ENCODE assay signal across 9 cellular contexts in the genomic region with DNA sequence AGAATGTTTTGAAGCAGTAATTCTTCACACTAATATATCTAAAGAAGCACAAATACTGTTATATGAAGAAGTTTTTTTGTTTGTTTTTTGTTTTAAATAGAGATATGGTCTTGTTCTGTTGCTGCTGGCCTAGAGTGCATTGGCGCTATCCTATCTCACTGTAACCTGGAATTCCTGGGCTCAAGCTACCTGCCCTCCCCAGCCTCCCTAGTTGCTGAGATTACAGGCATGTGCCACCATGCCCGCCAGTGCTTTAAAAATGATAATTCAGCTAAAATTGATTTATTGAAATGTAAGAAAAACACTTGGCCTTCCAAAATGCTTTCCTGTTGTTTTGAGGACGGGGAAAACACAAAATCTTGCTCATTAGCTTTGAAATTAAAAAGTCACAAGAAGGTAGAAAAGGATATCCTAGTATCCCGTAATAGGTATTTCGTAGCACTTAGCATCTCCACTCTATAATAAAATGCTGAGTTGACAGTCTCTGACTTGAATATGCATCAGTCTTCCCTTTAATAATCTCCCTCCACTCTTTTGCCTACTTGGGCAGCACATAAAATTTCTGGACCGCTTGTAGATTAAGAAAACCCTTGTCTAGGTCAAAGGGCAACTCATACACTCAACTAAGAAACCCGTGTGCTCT. TPM values are rescaled to one million over a fixed set of nuclear protein-coding genes. Genes with fewer than 3 reads are reported as not detected.
DNase-seq lines count a peak whose midpoint lies in the region; ATAC-seq and TF ChIP-seq lines count a peak whose summit lies in the region.
"Had no signal": no experiment of that assay in that cellular context is flagged by ENCODE, and none has a peak within 500 bp of the region (broad histone marks: within the 10 kb centered on the region; RNA-seq: fewer than 3 reads in every experiment).

No MANE protein-coding gene starts in this region.

- H3K9me3 Mint-ChIP-seq in activated naive CD4-positive, alpha-beta T cell treated with anti-CD3 and anti-CD28 coated beads, Interleukin-2, amount 50 U/mL, for 24 hours, result no peaks in the 10 kb centered on the region

- H3K4me1 ChIP-seq in lung (ENCODE audit: control insufficient read depth in 2 of 2, insufficient read depth in 2 of 2, low read length in 2 of 2) (peaks cover 5 to 12% of the 10 kb centered on the region in 2 donors), upper lobe of right lung (peaks cover 27% of the 10 kb centered on the region)

- in situ Hi-C loops in astrocyte of the spinal cord (cut with HindIII; ENCODE audit: low sequenced_read_pairs), result no loop called here

- H3K27ac Mint-ChIP-seq in activated naive CD4-positive, alpha-beta T cell treated with anti-CD3 and anti-CD28 coated beads, Interleukin-2, amount 50 U/mL, for 24 hours, result peak overlapping the region; percentile 89

- TF ChIP-seq CTCF in astrocyte of the spinal cord (IDR thresholded peaks at IDR 0.05; ENCODE audit: low read depth, low read length) (no peak), lung (IDR thresholded peaks at IDR 0.05; ENCODE audit: control extremely low read depth, extremely low read depth) (no peak), upper lobe of right lung (IDR thresholded peaks at IDR 0.05) (no peak)

- peak overlapping the region; percentile 76 for H3K4me3 ChIP-seq in astrocyte of the spinal cord (ENCODE audit: low read depth, low read length)
- H3K4me3 ChIP-seq in lung, result peak overlapping the region; percentile 81
- H3K4me3 ChIP-seq in upper lobe of right lung, result peak overlapping the region; percentile 83

- no peak for ATAC-seq in lung (ENCODE audit: insufficient read depth, low FRiP score)
- no peak for ATAC-seq in upper lobe of right lung
- ATAC-seq in HG02884 (IDR thresholded peaks at IDR 0.05; ENCODE audit: unreplicated experiment), result no peak
- ATAC-seq in GM21786 (IDR thresholded peaks at IDR 0.05; ENCODE audit: unreplicated experiment), result no peak

- H3K36me3 ChIP-seq in lung (ENCODE audit: control insufficient read depth in 2 of 2, insufficient read depth in 2 of 2, low read length in 2 of 2) (peaks cover 0 to 2% of the 10 kb centered on the region in 2 donors), upper lobe of right lung (peaks cover 15% of the 10 kb centered on the region)

- H3K27me3 Mint-ChIP-seq in activated naive CD4-positive, alpha-beta T cell treated with anti-CD3 and anti-CD28 coated beads, Interleukin-2, amount 50 U/mL, for 24 hours, result no peaks in the 10 kb centered on the region

- H3K27me3 ChIP-seq in lung (ENCODE audit: control insufficient read depth, insufficient read depth) (no peaks in the 10 kb centered on the region), upper lobe of right lung (no peaks in the 10 kb centered on the region)

- peak overlapping the region; percentile 87 for H3K4me3 Mint-ChIP-seq in activated naive CD4-positive, alpha-beta T cell treated with anti-CD3 and anti-CD28 coated beads, Interleukin-2, amount 50 U/mL, for 24 hours

- DNase-seq in activated naive CD4-positive, alpha-beta T cell treated with Interleukin-2 at 50 U/mL for 16 hours, result no peak
- DNase-seq in astrocyte of the spinal cord (ENCODE audit: low read depth, low spot score) (no peak), lung (ENCODE audit: low spot score) (no peak), upper lobe of right lung (no peak)
- no peak for DNase-seq in stimulated activated CD4-positive, alpha-beta T cell treated with anti-CD3 and anti-CD28 coated beads, Interleukin-4, amount 100 ng/mL, for 24 hours
- DNase-seq: NCI-H2171 treated with DMSO at 0.1 percent for 48 hours had no signal

- H3K27ac ChIP-seq in lung (ENCODE audit: low read depth in 1 of 2, low read length in 1 of 2) (no peak overlapping the region), upper lobe of right lung (peak overlapping the region; percentile 99)

- no peaks in the 10 kb centered on the region for H3K9me3 ChIP-seq in lung (ENCODE audit: control insufficient read depth in 2 of 2, insufficient read depth in 1 of 2, low read length in 1 of 2)
- no peaks in the 10 kb centered on the region for H3K9me3 ChIP-seq in upper lobe of right lung

- peaks cover 7% of the 10 kb centered on the region for H3K36me3 Mint-ChIP-seq in activated naive CD4-positive, alpha-beta T cell treated with anti-CD3 and anti-CD28 coated beads, Interleukin-2, amount 50 U/mL, for 24 hours

- peaks cover 47% of the 10 kb centered on the region for H3K4me1 Mint-ChIP-seq in activated naive CD4-positive, alpha-beta T cell treated with anti-CD3 and anti-CD28 coated beads, Interleukin-2, amount 50 U/mL, for 24 hours

- intact Hi-C loops in upper lobe of right lung (cut with DNase I), result no loop called here

- WGBS in lung, 2 donors, result 56 to 63% methylated on average over 7 of the region's 7 CpGs

RNA-seq across cellular contexts. Expression of a gene that starts 1.4 kb away (rescaled TPM):
- 10 to 100 TPM in 1 of 2 donors, 1 to 10 TPM in 1; 9.5 to 16.0 TPM for total RNA-seq in lung
- polyA plus RNA-seq in lung, result 1 to 10 TPM; 3.8 to 5.7 TPM
- total RNA-seq in upper lobe of right lung, result 12.0 TPM
